In genomic region chr12:6980075-6980474, GRCh38 we compare ENCODE assay signal across 18 cellular contexts. TPM values are rescaled to one million over a fixed set of nuclear protein-coding genes. Genes with fewer than 3 reads are reported as not detected.
DNase-seq lines count a peak whose midpoint lies in the region; ATAC-seq and TF ChIP-seq lines count a peak whose summit lies in the region.
"Had no signal": no experiment of that assay in that cellular context is flagged by ENCODE, and none has a peak within 500 bp of the region (broad histone marks: within the 10 kb centered on the region; RNA-seq: fewer than 3 reads in every experiment).

No MANE protein-coding gene starts in this region.

- ATAC-seq in activated T-cell treated with anti-CD3 and anti-CD28 coated beads, Interleukin-2, amount 50 U/mL, for 72 hours (replicated peaks in 1 of 2) = no peak
- no peak for ATAC-seq in activated T-cell treated with anti-CD3 and anti-CD28 coated beads, Interleukin-2, amount 50 U/mL, for 4 hours
- ATAC-seq in lower lobe of right lung (no peak), upper lobe of right lung (no peak)
- no peak for ATAC-seq in stimulated activated naive CD8-positive, alpha-beta T cell treated with anti-CD3 and anti-CD28 coated beads, Interleukin-15, amount 100 ng/mL, for 72 hours
- ATAC-seq: Panc1 had no signal

- H3K27me3 ChIP-seq in lower lobe of right lung (ENCODE audit: low read depth) (no peaks in the 10 kb centered on the region), upper lobe of right lung (no peaks in the 10 kb centered on the region), tibial artery (no peaks in the 10 kb centered on the region)
- H3K27me3 ChIP-seq: MG63 had no signal

- H3K27ac ChIP-seq in lower lobe of right lung = peak overlapping the region; percentile 76
- peak overlapping the region; percentile 36 for H3K27ac ChIP-seq in upper lobe of right lung
- H3K27ac ChIP-seq in tibial artery = no peak overlapping the region

- H3K9me3 Mint-ChIP-seq in activated T-cell treated with anti-CD3 and anti-CD28 coated beads, Interleukin-2, amount 50 U/mL, for 72 hours = no peaks in the 10 kb centered on the region
- H3K9me3 Mint-ChIP-seq in activated T-cell treated with anti-CD3 and anti-CD28 coated beads, Interleukin-2, amount 50 U/mL, for 4 hours = no peaks in the 10 kb centered on the region
- no peaks in the 10 kb centered on the region for H3K9me3 Mint-ChIP-seq in activated naive CD8-positive, alpha-beta T cell treated with anti-CD3 and anti-CD28 coated beads for 36 hours
- no peaks in the 10 kb centered on the region for H3K9me3 Mint-ChIP-seq in stimulated activated naive CD8-positive, alpha-beta T cell treated with anti-CD3 and anti-CD28 coated beads, Interleukin-15, amount 100 ng/mL, for 72 hours

- H3K9me3 ChIP-seq in lower lobe of right lung = no peaks in the 10 kb centered on the region
- H3K9me3 ChIP-seq in upper lobe of right lung = no peaks in the 10 kb centered on the region
- H3K9me3 ChIP-seq in tibial artery = no peaks in the 10 kb centered on the region
- H3K9me3 ChIP-seq: MG63 had no signal

- peak overlapping the region; percentile 81 for H3K27ac Mint-ChIP-seq in activated T-cell treated with anti-CD3 and anti-CD28 coated beads, Interleukin-2, amount 50 U/mL, for 72 hours
- peak overlapping the region; percentile 56 for H3K27ac Mint-ChIP-seq in activated naive CD8-positive, alpha-beta T cell treated with anti-CD3 and anti-CD28 coated beads for 36 hours
- peak overlapping the region in 1 of 2 donors; percentile 62 for H3K27ac Mint-ChIP-seq in stimulated activated naive CD8-positive, alpha-beta T cell treated with anti-CD3 and anti-CD28 coated beads, Interleukin-15, amount 100 ng/mL, for 72 hours

- H3K36me3 ChIP-seq in lower lobe of right lung = peaks cover 89% of the 10 kb centered on the region
- H3K36me3 ChIP-seq in upper lobe of right lung = peaks cover 76% of the 10 kb centered on the region
- H3K36me3 ChIP-seq in tibial artery = peaks cover 56 to 88% (median 82%) of the 10 kb centered on the region in 3 donors

- H3K4me3 Mint-ChIP-seq in activated T-cell treated with anti-CD3 and anti-CD28 coated beads, Interleukin-2, amount 50 U/mL, for 72 hours = no peak overlapping the region
- H3K4me3 Mint-ChIP-seq in activated T-cell treated with anti-CD3 and anti-CD28 coated beads, Interleukin-2, amount 50 U/mL, for 4 hours = no peak overlapping the region
- H3K4me3 Mint-ChIP-seq in activated naive CD8-positive, alpha-beta T cell treated with anti-CD3 and anti-CD28 coated beads for 36 hours = no peak overlapping the region
- no peak overlapping the region for H3K4me3 Mint-ChIP-seq in stimulated activated naive CD8-positive, alpha-beta T cell treated with anti-CD3 and anti-CD28 coated beads, Interleukin-15, amount 100 ng/mL, for 72 hours

- no peak for DNase-seq in activated T-cell treated with anti-CD3 and anti-CD28 coated beads, Interleukin-2, amount 50 U/mL, for 72 hours
- DNase-seq in activated T-cell treated with anti-CD3 and anti-CD28 coated beads, Interleukin-2, amount 50 U/mL, for 4 hours = no peak
- no peak for DNase-seq in activated naive CD8-positive, alpha-beta T cell treated with anti-CD3 and anti-CD28 coated beads for 36 hours
- no peak for DNase-seq in lower lobe of right lung
- DNase-seq in upper lobe of right lung = no peak
- no peak for DNase-seq in tibial artery
- DNase-seq in stimulated activated naive CD8-positive, alpha-beta T cell treated with anti-CD3 and anti-CD28 coated beads, Interleukin-15, amount 100 ng/mL, for 72 hours = no peak
- DNase-seq: C1 segment of cervical spinal cord, DMS 273 treated with DMSO at 0.1 percent for 48 hours, Karpas-422, MG63, NCI-H1092 treated with DMSO at 0.1 percent for 48 hours, NCI-H2107, NCI-H2227 treated with DMSO at 0.1 percent for 48 hours, NCI-H524 treated with DMSO at 0.1 percent for 48 hours had no signal

- H3K27me3 Mint-ChIP-seq in activated T-cell treated with anti-CD3 and anti-CD28 coated beads, Interleukin-2, amount 50 U/mL, for 72 hours (ENCODE audit: low read depth) = no peaks in the 10 kb centered on the region
- H3K27me3 Mint-ChIP-seq in activated T-cell treated with anti-CD3 and anti-CD28 coated beads, Interleukin-2, amount 50 U/mL, for 4 hours (ENCODE audit: low read depth) = no peaks in the 10 kb centered on the region
- no peaks in the 10 kb centered on the region for H3K27me3 Mint-ChIP-seq in activated naive CD8-positive, alpha-beta T cell treated with anti-CD3 and anti-CD28 coated beads for 36 hours
- H3K27me3 Mint-ChIP-seq in stimulated activated naive CD8-positive, alpha-beta T cell treated with anti-CD3 and anti-CD28 coated beads, Interleukin-15, amount 100 ng/mL, for 72 hours = no peaks in the 10 kb centered on the region

- peaks cover 6 to 30% of the 10 kb centered on the region in 2 donors for H3K36me3 Mint-ChIP-seq in activated T-cell treated with anti-CD3 and anti-CD28 coated beads, Interleukin-2, amount 50 U/mL, for 72 hours (ENCODE audit: insufficient read depth in 2 of 2)
- H3K36me3 Mint-ChIP-seq in activated T-cell treated with anti-CD3 and anti-CD28 coated beads, Interleukin-2, amount 50 U/mL, for 4 hours (ENCODE audit: insufficient read depth) = peaks cover 43% of the 10 kb centered on the region
- peaks cover 27% of the 10 kb centered on the region for H3K36me3 Mint-ChIP-seq in activated naive CD8-positive, alpha-beta T cell treated with anti-CD3 and anti-CD28 coated beads for 36 hours

- H3K4me1 ChIP-seq in lower lobe of right lung (peaks cover 29% of the 10 kb centered on the region), upper lobe of right lung (peaks cover 12% of the 10 kb centered on the region), tibial artery (no peaks in the 10 kb centered on the region)

- intact Hi-C loops in lower lobe of right lung (cut with DNase I) = no loop called here
- intact Hi-C loops in upper lobe of right lung (cut with DNase I) = no loop called here
- intact Hi-C loops in tibial artery (cut with DNase I; ENCODE audit: low total_unique reads) = no loop called here

- H3K4me1 Mint-ChIP-seq in activated T-cell treated with anti-CD3 and anti-CD28 coated beads, Interleukin-2, amount 50 U/mL, for 72 hours (ENCODE audit: low read depth) = no peaks in the 10 kb centered on the region
- H3K4me1 Mint-ChIP-seq in activated T-cell treated with anti-CD3 and anti-CD28 coated beads, Interleukin-2, amount 50 U/mL, for 4 hours (ENCODE audit: low read depth) = no peaks in the 10 kb centered on the region
- peaks cover 12% of the 10 kb centered on the region for H3K4me1 Mint-ChIP-seq in activated naive CD8-positive, alpha-beta T cell treated with anti-CD3 and anti-CD28 coated beads for 36 hours
- H3K4me1 Mint-ChIP-seq in stimulated activated naive CD8-positive, alpha-beta T cell treated with anti-CD3 and anti-CD28 coated beads, Interleukin-15, amount 100 ng/mL, for 72 hours = peaks cover 19% of the 10 kb centered on the region

- no peak overlapping the region for H3K4me3 ChIP-seq in lower lobe of right lung
- H3K4me3 ChIP-seq in upper lobe of right lung = no peak overlapping the region
- no peak overlapping the region for H3K4me3 ChIP-seq in tibial artery
- H3K4me3 ChIP-seq: MG63 had no signal

- TF ChIP-seq CTCF in lower lobe of right lung (IDR thresholded peaks at IDR 0.05) (no peak), upper lobe of right lung (IDR thresholded peaks at IDR 0.05) (no peak), tibial artery (IDR thresholded peaks at IDR 0.05) (no peak)

RNA-seq across cellular contexts. Expression of gene EMG1, which starts 9.4 kb away (rescaled TPM):
- 10 to 100 TPM; 44.9 to 45.7 TPM for total RNA-seq in activated T-cell treated with anti-CD3 and anti-CD28 coated beads, Interleukin-2, amount 50 U/mL, for 72 hours
- total RNA-seq in activated T-cell treated with anti-CD3 and anti-CD28 coated beads, Interleukin-2, amount 50 U/mL, for 4 hours = 100 to 1,000 TPM; 215 to 254 (median 223) TPM
- total RNA-seq in activated naive CD8-positive, alpha-beta T cell treated with anti-CD3 and anti-CD28 coated beads for 36 hours = 100 to 1,000 TPM; 130 to 140 TPM
- total RNA-seq in lower lobe of right lung = 39.6 TPM
- 35.6 TPM for total RNA-seq in upper lobe of right lung

RNA-seq across cellular contexts. Expression of gene PHB2, which starts 9.6 kb away (rescaled TPM):
- total RNA-seq in activated T-cell treated with anti-CD3 and anti-CD28 coated beads, Interleukin-2, amount 50 U/mL, for 72 hours = 100 to 1,000 TPM; 296 to 348 TPM
- total RNA-seq in activated T-cell treated with anti-CD3 and anti-CD28 coated beads, Interleukin-2, amount 50 U/mL, for 4 hours = 100 to 1,000 TPM; 619 to 718 (median 635) TPM
- 100 to 1,000 TPM; 556 to 557 TPM for total RNA-seq in activated naive CD8-positive, alpha-beta T cell treated with anti-CD3 and anti-CD28 coated beads for 36 hours
- total RNA-seq in lower lobe of right lung (138 TPM), upper lobe of right lung (126 TPM)

RNA-seq across cellular contexts. Expression of gene PTPN6, which starts 28.9 kb away (rescaled TPM):
- 100 to 1,000 TPM; 238 to 313 TPM for total RNA-seq in activated T-cell treated with anti-CD3 and anti-CD28 coated beads, Interleukin-2, amount 50 U/mL, for 72 hours
- total RNA-seq in activated T-cell treated with anti-CD3 and anti-CD28 coated beads, Interleukin-2, amount 50 U/mL, for 4 hours = 100 to 1,000 TPM; 309 to 404 (median 401) TPM
- 100 to 1,000 TPM; 457 to 467 TPM for total RNA-seq in activated naive CD8-positive, alpha-beta T cell treated with anti-CD3 and anti-CD28 coated beads for 36 hours
- total RNA-seq in lower lobe of right lung = 209 TPM
- total RNA-seq in upper lobe of right lung = 154 TPM

RNA-seq across cellular contexts. Expression of gene C12orf57, which starts 36.3 kb away (rescaled TPM):
- total RNA-seq in activated T-cell treated with anti-CD3 and anti-CD28 coated beads, Interleukin-2, amount 50 U/mL, for 72 hours = 100 to 1,000 TPM; 259 to 301 TPM
- 100 to 1,000 TPM; 180 to 190 (median 184) TPM for total RNA-seq in activated T-cell treated with anti-CD3 and anti-CD28 coated beads, Interleukin-2, amount 50 U/mL, for 4 hours
- total RNA-seq in activated naive CD8-positive, alpha-beta T cell treated with anti-CD3 and anti-CD28 coated beads for 36 hours = 100 to 1,000 TPM; 203 to 208 TPM
- total RNA-seq in lower lobe of right lung = 181 TPM
- 197 TPM for total RNA-seq in upper lobe of right lung

RNA-seq across cellular contexts. Expression of gene RNU7-1, which starts 36.5 kb away (rescaled TPM):
- not detected for total RNA-seq in activated T-cell treated with anti-CD3 and anti-CD28 coated beads, Interleukin-2, amount 50 U/mL, for 72 hours
- total RNA-seq in activated T-cell treated with anti-CD3 and anti-CD28 coated beads, Interleukin-2, amount 50 U/mL, for 4 hours = not detected
- total RNA-seq in activated naive CD8-positive, alpha-beta T cell treated with anti-CD3 and anti-CD28 coated beads for 36 hours = not detected
- total RNA-seq in lower lobe of right lung = not detected
- not detected for total RNA-seq in upper lobe of right lung
- total RNA-seq: A673, Right ventricle myocardium inferior had no signal

Comparison
In these comparisons a context has a peak if more than half of its experiments do, and no peak if none do; other contexts are left out.
1. H3K27ac ChIP-seq: peak in lower lobe of right lung (single experiment) and upper lobe of right lung (single experiment); none in tibial artery (0 of 2).